Comparison of ENCODE assay signal across 1 cellular context in genomic region chr5:140639093-140639821, GRCh38.
TF ChIP-seq lines count a peak whose summit lies in the region.

Gene TMCO6, plus strand, starts transcription at chr5:140639451. Its CDS starts 77 bp downstream, at chr5:140639528.

TF ChIP-seq in K562, 482 proteins besides CTCF, POLR2A, EP300 and RAD21 (continued from another document and continues in another):
- TF ChIP-seq ZNF408 (CRISPR knock-in tag; IDR thresholded peaks at IDR 0.05; ENCODE audit: low read depth) (no peak), ZBTB11 (CRISPR knock-in tag; IDR thresholded peaks at IDR 0.05) (peak in 2 of 3 experiments; percentile 28 to 41; a peak in 2 of 6 replicates), SOX6 (IDR thresholded peaks at IDR 0.05) (peak; percentile 76; the same call in 1 of the 2 replicates), ILK (tag; IDR thresholded peaks at IDR 0.05; ENCODE audit: borderline replicate concordance, low read depth) (no peak), NFRKB (IDR thresholded peaks at IDR 0.05; ENCODE audit: low read depth) (0 out of 2 replicates have a peak, but pooled peaks have one; percentile 85), NEUROD1 (IDR thresholded peaks at IDR 0.05; ENCODE audit: borderline replicate concordance, low read depth, low read length, partially characterized antibody) (peak; percentile 45), SMAD1 (IDR thresholded peaks at IDR 0.05; ENCODE audit: low read depth, low read length, partially characterized antibody) (peak; percentile 66), MAFK (IDR thresholded peaks at IDR 0.05; ENCODE audit: low read length) (0 out of 2 replicates have a peak, but pooled peaks have one; percentile 4), KAT2B (IDR thresholded peaks at IDR 0.05; ENCODE audit: low read depth, low read length) (no peak), TFE3 (CRISPR knock-in tag; IDR thresholded peaks at IDR 0.05) (no peak), HCFC1 (IDR thresholded peaks at IDR 0.05; ENCODE audit: low read depth, low read length) (0 out of 2 replicates have a peak, but pooled peaks have one; percentile 7), SMAD4 (CRISPR knock-in tag; conservative IDR thresholded peaks at IDR 0.05) (peak; percentile 78; the same call in 1 of the 2 replicates), HDAC3 (IDR thresholded peaks at IDR 0.05; ENCODE audit: borderline replicate concordance, partially characterized antibody) (no peak), PTRF (tag; IDR thresholded peaks at IDR 0.05) (no peak), YY1 (IDR thresholded peaks at IDR 0.05; ENCODE audit: borderline replicate concordance in 1 of 3, control insufficient read depth in 1 of 3, extremely low read depth in 1 of 3, insufficient read depth in 3 of 3, insufficient read length in 1 of 3, insufficient replicate concordance in 2 of 3, low read depth in 1 of 3, low read length in 2 of 3) (peak in 2 of 3 experiments; percentile 46 to 84), STAT5B (CRISPR knock-in tag; IDR thresholded peaks at IDR 0.05) (no peak), BRD4 (IDR thresholded peaks at IDR 0.05) (no peak), HMBOX1 (IDR thresholded peaks at IDR 0.05) (0 out of 2 replicates have a peak, but pooled peaks have one; percentile 19), CBX8 (IDR thresholded peaks at IDR 0.05; ENCODE audit: borderline replicate concordance, extremely low read depth, low read depth, low read length, poor library complexity, severe bottlenecking) (no peak), MYC (IDR thresholded peaks at IDR 0.05; ENCODE audit: low read depth, low read length) (peak; percentile 86), MYC (CRISPR knock-in tag; IDR thresholded peaks at IDR 0.05; ENCODE audit: borderline replicate concordance, low read depth) (no peak), SMARCB1 (IDR thresholded peaks at IDR 0.05; ENCODE audit: insufficient read length, low read depth) (no peak), ZMIZ1 (IDR thresholded peaks at IDR 0.05; ENCODE audit: low read depth in 2 of 2, low read length in 2 of 2) (no peak), RCOR1 (IDR thresholded peaks at IDR 0.05; ENCODE audit: borderline replicate concordance in 1 of 2, low read depth in 2 of 2, low read length in 2 of 2) (peak in 1 of 2 experiments; percentile 86; a peak in 2 of 4 replicates), MLLT1 (IDR thresholded peaks at IDR 0.05) (no peak), PTTG1 (tag; IDR thresholded peaks at IDR 0.05; ENCODE audit: low read depth) (no peak), ZKSCAN1 (IDR thresholded peaks at IDR 0.05; ENCODE audit: low read depth, low read length) (no peak), EZH2 (IDR thresholded peaks at IDR 0.05; ENCODE audit: borderline replicate concordance, low read depth, low read length) (no peak), ZBTB33 (CRISPR knock-in tag; IDR thresholded peaks at IDR 0.05) (no peak; the same call in 1 of the 2 replicates), UBTF (IDR thresholded peaks at IDR 0.05; ENCODE audit: borderline replicate concordance in 1 of 2, low read depth in 2 of 2, low read length in 2 of 2) (peak; percentile 53 to 54; a peak in 3 of 4 replicates), HMGN3 (IDR thresholded peaks at IDR 0.05; ENCODE audit: borderline replicate concordance, extremely low read depth, insufficient read length, low read depth, low read length) (peak; percentile 93), PHF8 (IDR thresholded peaks at IDR 0.05; ENCODE audit: borderline replicate concordance, low read length) (peak; percentile 84; the same call in 1 of the 2 replicates), HNRNPL (IDR thresholded peaks at IDR 0.05; ENCODE audit: low read depth, low read length) (no peak), MAX (CRISPR knock-in tag; IDR thresholded peaks at IDR 0.05) (peak; percentile 67), MCM2 (IDR thresholded peaks at IDR 0.05; ENCODE audit: low read depth) (no peak), NELFE (IDR thresholded peaks at IDR 0.05; ENCODE audit: insufficient read depth, insufficient read length) (no peak), ZNF253 (CRISPR knock-in tag; conservative IDR thresholded peaks at IDR 0.05) (no peak), ZKSCAN3 (CRISPR knock-in tag; IDR thresholded peaks at IDR 0.05) (no peak), DACH1 (IDR thresholded peaks at IDR 0.05; ENCODE audit: partially characterized antibody) (peak; percentile 77), L3MBTL2 (IDR thresholded peaks at IDR 0.05) (peak; percentile 88), BMI1 (IDR thresholded peaks at IDR 0.05; ENCODE audit: low read length) (peak; percentile 17; the same call in 1 of the 2 replicates), POLR3A (IDR thresholded peaks at IDR 0.05; ENCODE audit: borderline replicate concordance, extremely low read depth, insufficient read depth, insufficient read length) (no peak), ZNF133 (CRISPR knock-in tag; IDR thresholded peaks at IDR 0.05) (no peak), KHSRP (IDR thresholded peaks at IDR 0.05) (no peak), DLX4 (CRISPR knock-in tag; IDR thresholded peaks at IDR 0.05) (no peak), THRA (IDR thresholded peaks at IDR 0.05) (no peak; the same call in none of the 2 replicates)
